Comparison of ENCODE assay signal across 17 cellular contexts in the genomic region with DNA sequence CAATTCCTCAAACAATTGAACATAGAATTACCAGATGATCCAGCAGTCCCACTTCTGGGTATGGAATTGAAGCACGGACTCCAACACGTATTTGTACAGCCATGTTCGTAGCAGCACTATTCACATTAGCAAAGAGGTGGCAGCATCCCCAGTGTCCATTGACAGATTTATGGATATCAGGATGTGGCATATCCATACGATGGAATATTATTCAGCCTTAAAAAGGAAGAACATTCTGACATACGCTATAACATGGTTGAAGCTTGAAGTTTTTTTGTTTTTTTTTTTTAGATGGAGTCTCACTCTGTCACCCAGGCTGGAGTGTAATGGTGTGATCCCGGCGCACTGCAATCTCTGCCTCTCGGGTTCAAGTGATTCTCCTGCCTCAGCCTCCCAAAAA.
A peak's percentile ranks its signal among the peaks of the same experiment; 100 is the strongest.
DNase-seq lines count a peak whose midpoint lies in the region; ATAC-seq and TF ChIP-seq lines count a peak whose summit lies in the region.
"Had no signal": no experiment of that assay in that cellular context is flagged by ENCODE, and none has a peak within 500 bp of the region (broad histone marks: within the 10 kb centered on the region; RNA-seq: fewer than 3 reads in every experiment).

No MANE protein-coding gene starts in this region.

- no peak for ATAC-seq in right lobe of liver
- ATAC-seq: CD8-positive, alpha-beta T cell; HCT116 had no signal

- H3K4me2 ChIP-seq in OCI-LY7 (ENCODE audit: low read length): no peak overlapping the region
- H3K4me2 ChIP-seq: BLaER1 had no signal

- no peak overlapping the region for H3K9ac ChIP-seq in colonic mucosa (ENCODE audit: low read depth in 2 of 2, low read length in 2 of 2)
- H3K9ac ChIP-seq: BLaER1, GM23248 had no signal

- no peaks in the 10 kb centered on the region for H3K9me2 ChIP-seq in OCI-LY7 (ENCODE audit: insufficient read depth, low read length)

- POLR2A ChIA-PET in HEK293 (lab: Yijun Ruan, JAX) (no interaction called here), OCI-LY7 (lab: Charles Lee) (interaction anchor here (0.7 kb wide), 1 partner anchor 24 kb away, joined by 3 read pairs; no protein-coding TSS in a partner anchor)

- intact Hi-C loops in colonic mucosa (cut with DNase I) (no loop called here), right lobe of liver (cut with DNase I) (no loop called here), transverse colon (cut with DNase I; ENCODE audit: low total_unique reads) (no loop called here), OCI-LY7 (cut with micrococcal nuclease; ENCODE audit: unreplicated experiment) (no loop called here)

- no peaks in the 10 kb centered on the region for H4K20me1 ChIP-seq in OCI-LY7 (ENCODE audit: insufficient read depth, low read length)
- H4K20me1 ChIP-seq: BLaER1 had no signal

- CTCF ChIA-PET in HEK293 (lab: Yijun Ruan, JAX): no interaction called here
- CTCF ChIA-PET in OCI-LY7 (lab: Charles Lee; ENCODE audit: unreplicated experiment): no interaction called here

- TF ChIP-seq CTCF in HEK293 (tag by site-specific recombination; IDR thresholded peaks at IDR 0.05): no peak
- TF ChIP-seq CTCF in colonic mucosa (IDR thresholded peaks at IDR 0.05): no peak
- TF ChIP-seq CTCF in right lobe of liver (IDR thresholded peaks at IDR 0.05): no peak
- TF ChIP-seq CTCF in transverse colon (IDR thresholded peaks at IDR 0.05): no peak
- no peak for TF ChIP-seq CTCF in OCI-LY7 (conservative IDR thresholded peaks at IDR 0.05; ENCODE audit: low read length)

- H2AFZ ChIP-seq in OCI-LY7 (ENCODE audit: low read length): no peak overlapping the region
- H2AFZ ChIP-seq: GM23248 had no signal

- WGBS in right lobe of liver (ENCODE audit: insufficient coverage, low coverage, low lambda C conversion rate, missing lambda C conversion rate): 98% methylated on average over 5 of the region's 8 CpGs
- WGBS in transverse colon (ENCODE audit: low coverage in 1 of 2), 2 donors: 88 to 98% methylated on average over 6 to 8 of the region's 8 CpGs

- H3K27me3 ChIP-seq in colonic mucosa (no peaks in the 10 kb centered on the region), right lobe of liver (no peaks in the 10 kb centered on the region), transverse colon (no peaks in the 10 kb centered on the region)
- H3K27me3 ChIP-seq: BLaER1 had no signal

- H3K36me3 ChIP-seq in HEK293 (ENCODE audit: control insufficient read depth in 2 of 2, insufficient read depth in 1 of 2, low read length in 2 of 2): no peaks in the 10 kb centered on the region
- no peaks in the 10 kb centered on the region for H3K36me3 ChIP-seq in colonic mucosa
- no peaks in the 10 kb centered on the region for H3K36me3 ChIP-seq in right lobe of liver
- no peaks in the 10 kb centered on the region for H3K36me3 ChIP-seq in transverse colon
- no peaks in the 10 kb centered on the region for H3K36me3 ChIP-seq in OCI-LY7 (ENCODE audit: insufficient read depth, low read length)
- H3K36me3 ChIP-seq: BLaER1 had no signal

- H3K79me2 ChIP-seq in OCI-LY7 (ENCODE audit: insufficient read depth, low read depth, low read length): no peaks in the 10 kb centered on the region

- H3K4me3 ChIP-seq in HEK293 (ENCODE audit: low read depth, low read length) (no peak overlapping the region), colonic mucosa (no peak overlapping the region), right lobe of liver (no peak overlapping the region), transverse colon (no peak overlapping the region), OCI-LY7 (ENCODE audit: low read depth, low read length, poor library complexity, severe bottlenecking) (no peak overlapping the region)
- H3K4me3 ChIP-seq: BLaER1, GM23248 had no signal

- H3K4me1 ChIP-seq in HEK293 (ENCODE audit: control insufficient read depth, insufficient read depth, low read length) (no peaks in the 10 kb centered on the region), colonic mucosa (no peaks in the 10 kb centered on the region), right lobe of liver (peaks cover 0 to 12% (median 3%) of the 10 kb centered on the region in 4 donors), transverse colon (peaks cover 7 to 16% (median 10%) of the 10 kb centered on the region in 4 donors), OCI-LY7 (ENCODE audit: insufficient read depth, low read length, poor library complexity, severe bottlenecking) (no peaks in the 10 kb centered on the region)
- H3K4me1 ChIP-seq: BLaER1 had no signal

- TF ChIP-seq POLR2A in right lobe of liver (IDR thresholded peaks at IDR 0.05): no peak
- no peak for TF ChIP-seq POLR2A in transverse colon (IDR thresholded peaks at IDR 0.05)

- no peak for TF ChIP-seq EP300 in transverse colon (IDR thresholded peaks at IDR 0.05; ENCODE audit: low read depth)

- H3K9me3 ChIP-seq in HEK293 (ENCODE audit: control insufficient read depth, insufficient read depth, low read depth, low read length): no peaks in the 10 kb centered on the region
- H3K9me3 ChIP-seq in colonic mucosa: no peaks in the 10 kb centered on the region
- H3K9me3 ChIP-seq in right lobe of liver: no peaks in the 10 kb centered on the region
- H3K9me3 ChIP-seq in transverse colon: no peaks in the 10 kb centered on the region
- H3K9me3 ChIP-seq in OCI-LY7 (ENCODE audit: low read length): no peaks in the 10 kb centered on the region
- H3K9me3 ChIP-seq: Caco-2 had no signal

- in situ Hi-C loops in transverse colon (cut with MboI; ENCODE audit: low pct_ligation_motif_present in 1 of 4, low pct_unique_long_range_greater_than_20kb in 1 of 4, low sequenced_read_pairs in 3 of 4): no loop called here

- DNase-seq in colonic mucosa (no peak), right lobe of liver (no peak), transverse colon (no peak), OCI-LY7 (ENCODE audit: low spot score) (no peak)
- no peak for DNase-seq in activated T-cell treated with anti-CD3 and anti-CD28 coated beads, Interleukin-2, amount 50 U/mL, for 48 hours
- DNase-seq: Caco-2; CD4-positive, CD25-positive, alpha-beta regulatory T cell; CD8-positive, alpha-beta T cell; DMS153; DND-41; GM23248; H9; HFFc6 had no signal

- no peak overlapping the region for H3K27ac ChIP-seq in HEK293 (ENCODE audit: extremely low read depth, low read depth, low read length)
- H3K27ac ChIP-seq in colonic mucosa: peak overlapping the region; percentile 54
- H3K27ac ChIP-seq in right lobe of liver: peak overlapping the region in 2 of 3 donors; percentile 34 to 63
- H3K27ac ChIP-seq in transverse colon: peak overlapping the region; percentile 62 to 76 (median 70)
- H3K27ac ChIP-seq in OCI-LY7 (ENCODE audit: low read depth, low read length, poor library complexity, severe bottlenecking): no peak overlapping the region
- H3K27ac ChIP-seq: BLaER1, C4-2B, GM23248 had no signal

- no TSS peak for BruUV-seq in OCI-LY7 (replicated peaks; lab: Mats Ljungman, UMichigan)

TF ChIP-seq in HEK293, 187 proteins besides CTCF, POLR2A, EP300 and RAD21:
- peak; percentile 53; the same call in 1 of the 2 replicates for TF ChIP-seq ZNF146 (tag by site-specific recombination; IDR thresholded peaks at IDR 0.05)
- TF ChIP-seq GLI2 (tag by site-specific recombination; IDR thresholded peaks at IDR 0.05; ENCODE audit: borderline replicate concordance, low read depth): no peak

Comparison
In these comparisons a context has a peak if more than half of its experiments do, and no peak if none do; other contexts are left out.
1. H3K27ac ChIP-seq: peak in colonic mucosa (single experiment), right lobe of liver (2 of 3) and transverse colon (4 of 4); none in HEK293 (single experiment) and OCI-LY7 (single experiment).